8 cellular contexts compared by ENCODE assay signal in genomic region chr6:24283043-24283985, GRCh38.
A peak's percentile ranks its signal among the peaks of the same experiment; 100 is the strongest.
DNase-seq lines count a peak whose midpoint lies in the region; ATAC-seq and TF ChIP-seq lines count a peak whose summit lies in the region.

No MANE protein-coding gene starts in this region.

- no peak overlapping the region for H3K27ac ChIP-seq in Panc1 (ENCODE audit: low read length)
- H3K27ac ChIP-seq in ascending aorta = no peak overlapping the region
- no peak overlapping the region for H3K27ac ChIP-seq in right atrium auricular region

- no peak overlapping the region for H3K4me3 ChIP-seq in HFF-Myc (replicated peaks; ENCODE audit: low read depth, low read length)
- H3K4me3 ChIP-seq in Panc1 (ENCODE audit: low read depth in 2 of 2, low read length in 2 of 2) = no peak overlapping the region
- H3K4me3 ChIP-seq in ascending aorta = peak overlapping the region in 1 of 2 donors; percentile 13
- peak overlapping the region in 1 of 2 donors; percentile 26 for H3K4me3 ChIP-seq in right atrium auricular region

- BruUV-seq in Panc1 (replicated peaks; lab: Mats Ljungman, UMichigan) = no TSS peak

- ATAC-seq in Panc1 = peak; percentile 99

- POLR2A ChIA-PET in Panc1 (lab: Charles Lee) = no interaction called here

- peak; percentile 3 to 12 for DNase-seq in activated CD4-positive, alpha-beta T cell treated with anti-CD3 and anti-CD28 coated beads for 24 hours (ENCODE audit: low read depth in 2 of 2)
- no peak for DNase-seq in activated CD4-positive, alpha-beta T cell treated with anti-CD3 and anti-CD28 coated beads for 1 hour
- DNase-seq in HFF-Myc (ENCODE audit: extremely low read depth, low read depth) = peak; percentile 40
- DNase-seq in LoVo (ENCODE audit: low spot score) = peak; percentile 68
- DNase-seq in Panc1 (ENCODE audit: low read depth, low spot score) = peak; percentile 67
- DNase-seq in ascending aorta (ENCODE audit: low spot score in 2 of 2) = peak in 1 of 2 donors; percentile 71
- DNase-seq in right atrium auricular region (ENCODE audit: low spot score) = peak; percentile 65
- DNase-seq in putamen (ENCODE audit: low spot score) = peak; percentile 49

- TF ChIP-seq CTCF in HFF-Myc (IDR thresholded peaks at IDR 0.05; ENCODE audit: low read depth, low read length, missing control alignments) = peak; percentile 71
- peak; percentile 82 for TF ChIP-seq CTCF in Panc1 (IDR thresholded peaks at IDR 0.05)
- TF ChIP-seq CTCF in ascending aorta (IDR thresholded peaks at IDR 0.05) = peak; percentile 13 to 44 (median 18)
- peak in 1 of 2 donors; percentile 69 for TF ChIP-seq CTCF in right atrium auricular region (IDR thresholded peaks at IDR 0.05)

- H3K36me3 ChIP-seq in Panc1 (ENCODE audit: control insufficient read depth, insufficient read depth, low read length) = no peaks in the 10 kb centered on the region
- no peaks in the 10 kb centered on the region for H3K36me3 ChIP-seq in ascending aorta
- no peaks in the 10 kb centered on the region for H3K36me3 ChIP-seq in right atrium auricular region

- in situ Hi-C loops in Panc1 (cut with HindIII; ENCODE audit: low pct_unique_long_range_greater_than_20kb, low sequenced_read_pairs) = no loop called here

- CTCF ChIA-PET in Panc1 (lab: Charles Lee) = interaction anchor here (0.5 to 1.6 kb wide), 7 partner anchors 9 to 1664 kb away, joined by 3 to 31 read pairs (median 3); no protein-coding TSS in a partner anchor

- H3K9me3 ChIP-seq in Panc1 (ENCODE audit: control insufficient read depth, insufficient read depth, low read depth, low read length) = no peaks in the 10 kb centered on the region
- no peaks in the 10 kb centered on the region for H3K9me3 ChIP-seq in ascending aorta
- H3K9me3 ChIP-seq in right atrium auricular region = no peaks in the 10 kb centered on the region

- H3K27me3 ChIP-seq in Panc1 (ENCODE audit: control insufficient read depth, insufficient read depth, low read length) (no peaks in the 10 kb centered on the region), ascending aorta (no peaks in the 10 kb centered on the region), right atrium auricular region (no peaks in the 10 kb centered on the region)

- intact Hi-C loops in Panc1 (cut with micrococcal nuclease; ENCODE audit: unreplicated experiment) = loop anchor here (1.0 kb wide), 1 partner anchor 106 kb away; no protein-coding TSS in a partner anchor
- intact Hi-C loops in ascending aorta (cut with DNase I) = no loop called here

- H3K4me1 ChIP-seq in Panc1 (ENCODE audit: control insufficient read depth, insufficient read depth, low read length) = no peaks in the 10 kb centered on the region; the same call in 1 of the 2 replicates
- peaks cover 0 to 5% of the 10 kb centered on the region in 2 donors for H3K4me1 ChIP-seq in ascending aorta
- H3K4me1 ChIP-seq in right atrium auricular region = peaks cover 0 to 11% of the 10 kb centered on the region in 2 donors
